ENCODE assay signal across 19 cellular contexts in genomic region chr2:181658444-181658843, GRCh38. TPM values are rescaled to one million over a fixed set of nuclear protein-coding genes. Genes with fewer than 3 reads are reported as not detected.
A peak's percentile ranks its signal among the peaks of the same experiment; 100 is the strongest.
DNase-seq lines count a peak whose midpoint lies in the region; ATAC-seq and TF ChIP-seq lines count a peak whose summit lies in the region.
"Had no signal": no experiment of that assay in that cellular context is flagged by ENCODE, and none has a peak within 500 bp of the region (broad histone marks: within the 10 kb centered on the region; RNA-seq: fewer than 3 reads in every experiment).

No MANE protein-coding gene starts in this region.

- no peak overlapping the region for H3K4me3 Mint-ChIP-seq in activated CD8-positive, alpha-beta T cell treated with anti-CD3 and anti-CD28 coated beads for 36 hours
- no peak overlapping the region for H3K4me3 Mint-ChIP-seq in activated CD4-positive, alpha-beta T cell treated with anti-CD3 and anti-CD28 coated beads, Interleukin-2, amount 10 ng/mL, durations not matched to agents 7 days and 5 days

- TF ChIP-seq CTCF in VCaP (conservative IDR thresholded peaks at IDR 0.05) = no peak
- no peak for TF ChIP-seq CTCF in activated CD8-positive, alpha-beta T cell treated with anti-CD3 and anti-CD28 coated beads for 36 hours (IDR thresholded peaks at IDR 0.05)

- CTCF ChIA-PET in activated CD8-positive, alpha-beta T cell treated with anti-CD3 and anti-CD28 coated beads for 36 hours (lab: Charles Lee) = interaction anchor here (0.6 to 1.7 kb wide), 10 partner anchors 9 to 599 kb away, joined by 3 to 9 read pairs (median 4); no protein-coding TSS in a partner anchor
- CTCF ChIA-PET in activated CD4-positive, alpha-beta T cell treated with anti-CD3 and anti-CD28 coated beads, Interleukin-2, amount 10 ng/mL, durations not matched to agents 7 days and 5 days (lab: Charles Lee) = interaction anchor here (1.2 to 1.8 kb wide), 4 partner anchors 9 to 18 kb away, joined by 3 to 5 read pairs (median 3); no protein-coding TSS in a partner anchor

- peak overlapping the region; percentile 65; the same call in 1 of the 2 replicates for H3K27ac ChIP-seq in VCaP
- H3K27ac ChIP-seq: gastrocnemius medialis, PC-9 had no signal

- H3K27me3 Mint-ChIP-seq in activated CD8-positive, alpha-beta T cell treated with anti-CD3 and anti-CD28 coated beads for 36 hours = peaks cover 36% of the 10 kb centered on the region
- peaks cover 48% of the 10 kb centered on the region for H3K27me3 Mint-ChIP-seq in activated CD4-positive, alpha-beta T cell treated with anti-CD3 and anti-CD28 coated beads, Interleukin-2, amount 10 ng/mL, durations not matched to agents 7 days and 5 days

- DNase-seq in NCI-H2107 treated with DMSO at 0.1 percent for 48 hours (lab: John Stamatoyannopoulos, UW; ENCODE audit: unreplicated experiment) = peak; percentile 56
- no peak for DNase-seq in NCI-H2107 (lab: John Stamatoyannopoulos, UW)
- peak; percentile 85 for DNase-seq in NCI-H2171 treated with DMSO at 0.1 percent for 48 hours (lab: John Stamatoyannopoulos, UW)
- DNase-seq in renal cortical epithelial cell (ENCODE audit: low read depth) = peak; percentile 50
- DNase-seq in activated CD8-positive, alpha-beta T cell treated with anti-CD3 and anti-CD28 coated beads for 36 hours = no peak
- DNase-seq in activated CD4-positive, alpha-beta T cell treated with anti-CD3 and anti-CD28 coated beads, Interleukin-2, amount 10 ng/mL, durations not matched to agents 7 days and 5 days = no peak
- DNase-seq in germinal center (ENCODE audit: low spot score) = no peak
- DNase-seq: activated CD4-positive, alpha-beta T cell treated with anti-CD3 and anti-CD28 coated beads, Interleukin-2, amount 50 U/mL, for 4 hours; activated naive CD4-positive, alpha-beta T cell treated with anti-CD3 and anti-CD28 coated beads, Interleukin-2, amount 50 U/mL, for 16 hours; activated T-cell treated with anti-CD3 and anti-CD28 coated beads, Interleukin-2, amount 50 U/mL, for 1 hour; CD4-positive, CD25-positive, alpha-beta regulatory T cell; cortex of kidney; gastrocnemius medialis; H7; Kasumi-1; left ventricle myocardium superior; PC-9 had no signal

- POLR2A ChIA-PET in activated CD8-positive, alpha-beta T cell treated with anti-CD3 and anti-CD28 coated beads for 36 hours (lab: Charles Lee) = interaction anchor here (0.8 kb wide), 1 partner anchor 14 kb away, joined by 3 read pairs; no protein-coding TSS in a partner anchor
- POLR2A ChIA-PET in activated CD4-positive, alpha-beta T cell treated with anti-CD3 and anti-CD28 coated beads, Interleukin-2, amount 10 ng/mL, durations not matched to agents 7 days and 5 days (lab: Charles Lee) = no interaction called here

- peaks cover 8% of the 10 kb centered on the region for H3K4me1 Mint-ChIP-seq in activated CD8-positive, alpha-beta T cell treated with anti-CD3 and anti-CD28 coated beads for 36 hours (ENCODE audit: low read depth)
- H3K4me1 Mint-ChIP-seq in activated CD4-positive, alpha-beta T cell treated with anti-CD3 and anti-CD28 coated beads, Interleukin-2, amount 10 ng/mL, durations not matched to agents 7 days and 5 days = peaks cover 8% of the 10 kb centered on the region

- H3K9me3 Mint-ChIP-seq in activated CD8-positive, alpha-beta T cell treated with anti-CD3 and anti-CD28 coated beads for 36 hours = no peaks in the 10 kb centered on the region
- no peaks in the 10 kb centered on the region for H3K9me3 Mint-ChIP-seq in activated CD4-positive, alpha-beta T cell treated with anti-CD3 and anti-CD28 coated beads, Interleukin-2, amount 10 ng/mL, durations not matched to agents 7 days and 5 days

- H3K36me3 Mint-ChIP-seq in activated CD8-positive, alpha-beta T cell treated with anti-CD3 and anti-CD28 coated beads for 36 hours (ENCODE audit: low read depth) = no peaks in the 10 kb centered on the region
- H3K36me3 Mint-ChIP-seq in activated CD4-positive, alpha-beta T cell treated with anti-CD3 and anti-CD28 coated beads, Interleukin-2, amount 10 ng/mL, durations not matched to agents 7 days and 5 days (ENCODE audit: low read depth) = no peaks in the 10 kb centered on the region
- H3K36me3 Mint-ChIP-seq: CD4-positive, CD25-positive, alpha-beta regulatory T cell had no signal

- ATAC-seq in activated CD8-positive, alpha-beta T cell treated with anti-CD3 and anti-CD28 coated beads for 36 hours = no peak
- ATAC-seq: gastrocnemius medialis, left ventricle myocardium superior had no signal

- no peak overlapping the region for H3K27ac Mint-ChIP-seq in activated CD8-positive, alpha-beta T cell treated with anti-CD3 and anti-CD28 coated beads for 36 hours
- H3K27ac Mint-ChIP-seq in activated CD4-positive, alpha-beta T cell treated with anti-CD3 and anti-CD28 coated beads, Interleukin-2, amount 10 ng/mL, durations not matched to agents 7 days and 5 days = no peak overlapping the region
- H3K27ac Mint-ChIP-seq: CD4-positive, CD25-positive, alpha-beta regulatory T cell had no signal

- intact Hi-C loops in activated CD8-positive, alpha-beta T cell treated with anti-CD3 and anti-CD28 coated beads for 36 hours (cut with micrococcal nuclease) = no loop called here

RNA-seq across cellular contexts. Expression of gene CERKL, which starts 1.5 kb away (rescaled TPM):
- total RNA-seq in renal cortical epithelial cell = 0.17 and 1.2 TPM in 2 replicates
- total RNA-seq in activated CD8-positive, alpha-beta T cell treated with anti-CD3 and anti-CD28 coated beads for 36 hours = under 1 TPM; 0.11 to 0.20 TPM
- total RNA-seq in activated CD4-positive, alpha-beta T cell treated with anti-CD3 and anti-CD28 coated beads, Interleukin-2, amount 10 ng/mL, durations not matched to agents 7 days and 5 days = not detected
- total RNA-seq: CD4-positive, CD25-positive, alpha-beta regulatory T cell; left ventricle myocardium superior; myocyte had no signal

RNA-seq across cellular contexts. Expression of gene NEUROD1, which starts 21.9 kb away (rescaled TPM):
- total RNA-seq in renal cortical epithelial cell = not detected in 2 replicates
- not detected for total RNA-seq in activated CD8-positive, alpha-beta T cell treated with anti-CD3 and anti-CD28 coated beads for 36 hours
- not detected for total RNA-seq in activated CD4-positive, alpha-beta T cell treated with anti-CD3 and anti-CD28 coated beads, Interleukin-2, amount 10 ng/mL, durations not matched to agents 7 days and 5 days
- total RNA-seq: CD4-positive, CD25-positive, alpha-beta regulatory T cell; gastrocnemius medialis; H7; left ventricle myocardium superior; myocyte; PC-9 had no signal

Comparison
In these comparisons a context has a peak if more than half of its experiments do, and no peak if none do; other contexts are left out.
1. DNase-seq: peak in NCI-H2107 treated with DMSO at 0.1 percent for 48 hours (single experiment), NCI-H2171 treated with DMSO at 0.1 percent for 48 hours (single experiment) and renal cortical epithelial cell (single experiment); none in NCI-H2107 (single experiment), activated CD8-positive, alpha-beta T cell treated with anti-CD3 and anti-CD28 coated beads for 36 hours (single experiment), activated CD4-positive, alpha-beta T cell treated with anti-CD3 and anti-CD28 coated beads, Interleukin-2, amount 10 ng/mL, durations not matched to agents 7 days and 5 days (single experiment) and germinal center (single experiment).